In the genomic region with DNA sequence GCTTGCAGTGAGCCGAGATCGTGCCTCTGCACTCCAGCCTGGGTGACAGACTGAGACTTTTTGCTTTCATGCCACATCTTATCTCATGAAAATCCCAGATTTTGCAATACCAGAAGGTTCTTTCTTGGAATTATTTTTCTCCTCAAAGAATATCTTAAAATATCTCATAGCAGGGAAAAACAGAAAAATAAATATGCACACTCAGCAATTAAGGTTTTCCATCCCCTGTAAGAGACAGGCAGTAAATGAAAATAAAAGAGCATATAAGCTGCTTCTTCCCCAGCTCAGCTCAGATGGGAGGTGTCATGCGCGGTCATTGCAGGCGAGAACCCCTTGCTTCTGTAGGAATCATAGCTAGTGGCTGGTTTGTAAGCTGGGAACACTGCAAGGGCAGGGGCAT, we compare ENCODE assay signal across 24 cellular contexts.
"Had no signal": no experiment of that assay in that cellular context is flagged by ENCODE, and none has a peak within 500 bp of the region (broad histone marks: within the 10 kb centered on the region; RNA-seq: fewer than 3 reads in every experiment).

No MANE protein-coding gene starts in this region.

- ATAC-seq: activated CD4-positive, alpha-beta T cell treated with anti-CD3 and anti-CD28 coated beads for 36 hours; esophagus mucosa; foreskin keratinocyte; gastrocnemius medialis; heart left ventricle had no signal

- DNase-seq: activated CD4-positive, alpha-beta memory T cell treated with anti-CD3 and anti-CD28 coated beads for 36 hours; activated CD4-positive, alpha-beta T cell treated with anti-CD3 and anti-CD28 coated beads for 36 hours; activated CD4-positive, alpha-beta T cell treated with anti-CD3 and anti-CD28 coated beads, Interleukin-2, amount 10 ng/mL, durations not matched to agents 24 days and 14 days; activated CD4-positive, CD25-positive, alpha-beta regulatory T cell; activated CD4-positive, CD25-positive, alpha-beta regulatory T cell treated with anti-CD3 and anti-CD28 coated beads, Interleukin-2, amount 50 U/mL, for 72 hours; activated CD8-positive, alpha-beta memory T cell treated with anti-CD3 and anti-CD28 coated beads, Interleukin-2, amount 10 ng/mL, durations not matched to agents 7 days and 5 days; activated CD8-positive, alpha-beta memory T cell treated with anti-CD3 and anti-CD28 coated beads, Interleukin-2, amount 50 U/mL, for 4 hours; activated effector memory CD4-positive, alpha-beta T cell treated with anti-CD3 and anti-CD28 coated beads, Interleukin-2, amount 50 U/mL, for 16 hours; activated naive CD4-positive, alpha-beta T cell treated with anti-CD3 and anti-CD28 coated beads for 36 hours; activated naive CD8-positive, alpha-beta T cell treated with anti-CD3 and anti-CD28 coated beads for 36 hours; activated T-cell treated with anti-CD3 and anti-CD28 coated beads, Interleukin-2, amount 50 U/mL, for 1 hour; activated T-cell treated with anti-CD3 and anti-CD28 coated beads, Interleukin-2, amount 50 U/mL, for 48 hours; dorsolateral prefrontal cortex; effector memory CD4-positive, alpha-beta T cell; endodermal cell; foreskin keratinocyte; gastrocnemius medialis; glutamatergic neuron; heart left ventricle had no signal

- H3K9me3 ChIP-seq: ascending aorta, breast epithelium, gastrocnemius medialis, heart left ventricle had no signal

- H3K4me3 ChIP-seq: ascending aorta, breast epithelium, cardiac muscle cell, coronary artery, dorsolateral prefrontal cortex, gastrocnemius medialis, heart left ventricle had no signal

- H3K4me1 ChIP-seq: ascending aorta, breast epithelium, gastrocnemius medialis had no signal

- H3K27me3 ChIP-seq: ascending aorta, breast epithelium, cardiac muscle cell, foreskin keratinocyte, gastrocnemius medialis had no signal

- H3K36me3 ChIP-seq: ascending aorta, breast epithelium, cardiac muscle cell, gastrocnemius medialis, heart left ventricle had no signal

- H3K27ac ChIP-seq: ascending aorta, breast epithelium, cardiac muscle cell, coronary artery, dorsolateral prefrontal cortex, foreskin keratinocyte, gastrocnemius medialis, heart left ventricle had no signal
